In genomic region chr19:18089096-18089541, GRCh38 we compare ENCODE assay signal across 8 cellular contexts. TPM values are rescaled to one million over a fixed set of nuclear protein-coding genes. Genes with fewer than 3 reads are reported as not detected.
A peak's percentile ranks its signal among the peaks of the same experiment; 100 is the strongest.
DNase-seq lines count a peak whose midpoint lies in the region; ATAC-seq and TF ChIP-seq lines count a peak whose summit lies in the region.
"Not testable (repeated sequence)": the region's sequence is repeated elsewhere in the genome, so short reads cannot be mapped to it uniquely, and the experiment has no call there.

No MANE protein-coding gene starts in this region.

- not testable (repeated sequence) for H3K4me3 ChIP-seq in OCI-LY1 (ENCODE audit: low read depth, low read length, poor library complexity, severe bottlenecking); fibroblast of pulmonary artery (replicated peaks; ENCODE audit: low read depth, low read length); muscle layer of duodenum (ENCODE audit: low read depth in 1 of 2, low read length in 2 of 2); aorta (ENCODE audit: low read length in 2 of 2)

- intact Hi-C loops in aorta (cut with DNase I): not testable (repeated sequence)

- not testable (repeated sequence) for H4K20me1 ChIP-seq in OCI-LY1 (ENCODE audit: insufficient read depth, low read length)

- not testable (repeated sequence) for H3K36me3 Mint-ChIP-seq in activated CD4-positive, alpha-beta memory T cell treated with anti-CD3 and anti-CD28 coated beads, Interleukin-2, amount 10 ng/mL, durations not matched to agents 7 days and 5 days (ENCODE audit: low read depth); activated naive CD8-positive, alpha-beta T cell treated with anti-CD3 and anti-CD28 coated beads for 36 hours

- peak overlapping the region; percentile 37 for H3K4me2 ChIP-seq in OCI-LY1 (ENCODE audit: low read length)

- CTCF ChIA-PET in activated CD4-positive, alpha-beta memory T cell treated with anti-CD3 and anti-CD28 coated beads, Interleukin-2, amount 10 ng/mL, durations not matched to agents 7 days and 5 days (lab: Charles Lee): interaction anchor here (0.9 kb wide), 1 partner anchor 9 kb away, joined by 5 read pairs; the partner anchor contains the start of gene MAST3

- peak; percentile 73 for DNase-seq in activated CD4-positive, alpha-beta memory T cell treated with anti-CD3 and anti-CD28 coated beads, Interleukin-2, amount 10 ng/mL, durations not matched to agents 7 days and 5 days
- peak; percentile 76 for DNase-seq in activated naive CD8-positive, alpha-beta T cell treated with anti-CD3 and anti-CD28 coated beads for 36 hours
- peak; percentile 67 for DNase-seq in fibroblast of pulmonary artery (ENCODE audit: low read depth)
- DNase-seq in stimulated activated CD4-positive, alpha-beta T cell treated with anti-CD3 and anti-CD28 coated beads, TNF-alpha, amount 100 ng/mL, for 48 hours (ENCODE audit: low read depth in 3 of 3): peak; percentile 17 to 52 (median 49)
- not testable (repeated sequence) for DNase-seq in aorta

- H3K27ac ChIP-seq in OCI-LY1 (ENCODE audit: low read depth, low read length, poor library complexity, severe bottlenecking) (peak overlapping the region; percentile 83), muscle layer of duodenum (ENCODE audit: low read length) (peak overlapping the region; percentile 39)
- not testable (repeated sequence) for H3K27ac ChIP-seq in aorta (ENCODE audit: low read depth in 1 of 2, low read length in 2 of 2)

- H2AFZ ChIP-seq in OCI-LY1 (ENCODE audit: low read length): not testable (repeated sequence)

- POLR2A ChIA-PET in activated CD4-positive, alpha-beta memory T cell treated with anti-CD3 and anti-CD28 coated beads, Interleukin-2, amount 10 ng/mL, durations not matched to agents 7 days and 5 days (lab: Charles Lee): interaction anchor here (0.7 to 3.2 kb wide), 12 partner anchors 9 to 1013 kb away, joined by 3 to 23 read pairs (median 3); partner anchors contain the start of gene MAST3

- H3K4me3 Mint-ChIP-seq in activated CD4-positive, alpha-beta memory T cell treated with anti-CD3 and anti-CD28 coated beads, Interleukin-2, amount 10 ng/mL, durations not matched to agents 7 days and 5 days: peak overlapping the region; percentile 5
- peak overlapping the region; percentile 58 for H3K4me3 Mint-ChIP-seq in activated naive CD8-positive, alpha-beta T cell treated with anti-CD3 and anti-CD28 coated beads for 36 hours

- peak overlapping the region; percentile 3; the same call in 1 of the 2 replicates for H3K9ac ChIP-seq in OCI-LY1 (ENCODE audit: low read length)

- not testable (repeated sequence) for TF ChIP-seq CTCF in OCI-LY1 (IDR thresholded peaks at IDR 0.05; ENCODE audit: low read length); fibroblast of pulmonary artery (IDR thresholded peaks at IDR 0.05; ENCODE audit: low read length, missing control alignments)

- H3K27me3 Mint-ChIP-seq in activated CD4-positive, alpha-beta memory T cell treated with anti-CD3 and anti-CD28 coated beads, Interleukin-2, amount 10 ng/mL, durations not matched to agents 7 days and 5 days; activated naive CD8-positive, alpha-beta T cell treated with anti-CD3 and anti-CD28 coated beads for 36 hours: not testable (repeated sequence)

- H3K27ac Mint-ChIP-seq in activated CD4-positive, alpha-beta memory T cell treated with anti-CD3 and anti-CD28 coated beads, Interleukin-2, amount 10 ng/mL, durations not matched to agents 7 days and 5 days: peak overlapping the region; percentile 98
- H3K27ac Mint-ChIP-seq in activated naive CD8-positive, alpha-beta T cell treated with anti-CD3 and anti-CD28 coated beads for 36 hours: peak overlapping the region; percentile 96

- 64 to 67% methylated on average over 11 of the region's 11 CpGs for WGBS in aorta, 2 donors

- H3K36me3 ChIP-seq in OCI-LY1 (ENCODE audit: insufficient read depth, low read length); muscle layer of duodenum (ENCODE audit: control insufficient read depth in 1 of 2, insufficient read depth in 2 of 2, low read length in 2 of 2); aorta (ENCODE audit: control insufficient read depth in 1 of 2, insufficient read depth in 2 of 2, low read length in 1 of 2): not testable (repeated sequence)

- H3K79me2 ChIP-seq in OCI-LY1 (ENCODE audit: insufficient read depth, low read length): not testable (repeated sequence)

- not testable (repeated sequence) for H3K9me3 Mint-ChIP-seq in activated CD4-positive, alpha-beta memory T cell treated with anti-CD3 and anti-CD28 coated beads, Interleukin-2, amount 10 ng/mL, durations not matched to agents 7 days and 5 days; activated naive CD8-positive, alpha-beta T cell treated with anti-CD3 and anti-CD28 coated beads for 36 hours

- H3F3A ChIP-seq in OCI-LY1 (ENCODE audit: insufficient read depth, low read length): not testable (repeated sequence)

- H3K4me1 ChIP-seq in OCI-LY1 (ENCODE audit: insufficient read depth, low read length, severe bottlenecking): peaks cover 54% of the 10 kb centered on the region
- not testable (repeated sequence) for H3K4me1 ChIP-seq in muscle layer of duodenum (ENCODE audit: control insufficient read depth in 1 of 2, insufficient read depth in 2 of 2, low read length in 2 of 2); aorta (ENCODE audit: control insufficient read depth in 1 of 2, insufficient read depth in 2 of 2, low read length in 2 of 2)

- not testable (repeated sequence) for H3K9me3 ChIP-seq in OCI-LY1 (ENCODE audit: low read length); muscle layer of duodenum (ENCODE audit: control insufficient read depth in 1 of 2, low read length in 2 of 2); aorta (ENCODE audit: control insufficient read depth, low read length)

- peaks cover 74% of the 10 kb centered on the region for H3K4me1 Mint-ChIP-seq in activated CD4-positive, alpha-beta memory T cell treated with anti-CD3 and anti-CD28 coated beads, Interleukin-2, amount 10 ng/mL, durations not matched to agents 7 days and 5 days
- peaks cover 64% of the 10 kb centered on the region for H3K4me1 Mint-ChIP-seq in activated naive CD8-positive, alpha-beta T cell treated with anti-CD3 and anti-CD28 coated beads for 36 hours

- ATAC-seq in GM19351 (IDR thresholded peaks at IDR 0.05; ENCODE audit: unreplicated experiment): peak; percentile 57
- peak; percentile 61 for ATAC-seq in aorta (ENCODE audit: low FRiP score)

- H3K27me3 ChIP-seq in OCI-LY1 (ENCODE audit: insufficient read depth, low read length); muscle layer of duodenum (ENCODE audit: low read depth, low read length); aorta (ENCODE audit: control insufficient read depth in 1 of 2, insufficient read depth in 2 of 2, low read length in 1 of 2): not testable (repeated sequence)

- not testable (repeated sequence) for H3K9me2 ChIP-seq in OCI-LY1 (ENCODE audit: low read depth, low read length)

RNA-seq across cellular contexts. Expression of gene IL12RB1, which starts 2.4 kb away (rescaled TPM):
- 10 to 100 TPM; 66.1 to 70.6 TPM for total RNA-seq in activated CD4-positive, alpha-beta memory T cell treated with anti-CD3 and anti-CD28 coated beads, Interleukin-2, amount 10 ng/mL, durations not matched to agents 7 days and 5 days
- total RNA-seq in activated naive CD8-positive, alpha-beta T cell treated with anti-CD3 and anti-CD28 coated beads for 36 hours: 10 to 100 TPM; 26.5 to 26.9 TPM
- total RNA-seq in aorta: 1 to 10 TPM; 1.7 to 2.6 TPM
- under 1 TPM; 0.69 to 0.75 TPM for polyA plus RNA-seq in aorta

RNA-seq across cellular contexts. Expression of gene MAST3, which starts 8.5 kb away (rescaled TPM):
- 10 to 100 TPM; 29.2 to 29.9 TPM for total RNA-seq in activated CD4-positive, alpha-beta memory T cell treated with anti-CD3 and anti-CD28 coated beads, Interleukin-2, amount 10 ng/mL, durations not matched to agents 7 days and 5 days
- 10 to 100 TPM; 11.8 to 14.4 TPM for total RNA-seq in activated naive CD8-positive, alpha-beta T cell treated with anti-CD3 and anti-CD28 coated beads for 36 hours
- 10 to 100 TPM; 21.5 to 25.2 TPM for total RNA-seq in aorta
- 10 to 100 TPM in 1 of 2 donors, 1 to 10 TPM in 1; 4.4 to 32.7 TPM for polyA plus RNA-seq in aorta

Comparison
In these comparisons a context has a peak if more than half of its experiments do, and no peak if none do; other contexts are left out.
1. RNA of gene IL12RB1, which starts 2.4 kb away (total RNA-seq): 66.1 to 70.6 TPM in activated CD4-positive, alpha-beta memory T cell treated with anti-CD3 and anti-CD28 coated beads, Interleukin-2, amount 10 ng/mL, durations not matched to agents 7 days and 5 days and 26.5 to 26.9 TPM in activated naive CD8-positive, alpha-beta T cell treated with anti-CD3 and anti-CD28 coated beads for 36 hours; 1.7 to 2.6 TPM in aorta; every median in the first group is over 4 times any median in the second.